ENCODE assay signal across 1 cellular context in the genomic region with DNA sequence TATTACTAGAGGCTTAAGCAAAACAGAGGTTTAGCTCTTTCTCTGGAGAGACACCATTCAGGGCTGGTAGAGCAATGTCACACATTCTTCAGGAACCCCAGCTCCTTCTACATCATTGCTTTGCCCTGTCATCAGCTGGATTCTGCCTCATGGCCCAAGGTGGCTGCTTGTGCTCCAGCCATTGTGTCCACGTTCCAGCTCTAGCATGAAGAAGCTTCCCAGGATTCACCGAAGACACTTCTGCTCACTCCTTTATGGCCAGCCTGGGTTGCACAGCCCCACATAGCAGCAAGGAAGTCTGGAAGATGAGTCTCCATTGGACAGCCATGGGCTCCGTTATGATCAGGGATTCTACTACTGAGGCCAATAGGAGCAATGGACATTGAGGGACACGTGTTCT.
TF ChIP-seq lines count a peak whose summit lies in the region.

No MANE protein-coding gene starts in this region.

TF ChIP-seq in GM12878, 131 proteins besides CTCF, POLR2A, EP300 and RAD21:
- no peak for TF ChIP-seq FOXK2 (IDR thresholded peaks at IDR 0.05)
- peak; percentile 89 for TF ChIP-seq SMARCA5 (IDR thresholded peaks at IDR 0.05)
- TF ChIP-seq ZNF217 (IDR thresholded peaks at IDR 0.05): 0 out of 2 replicates have a peak, but pooled peaks have one; percentile 54
- TF ChIP-seq RUNX3 (IDR thresholded peaks at IDR 0.05; ENCODE audit: low read length): 0 out of 2 replicates have a peak, but pooled peaks have one; percentile 11
- TF ChIP-seq, protein P1, sequence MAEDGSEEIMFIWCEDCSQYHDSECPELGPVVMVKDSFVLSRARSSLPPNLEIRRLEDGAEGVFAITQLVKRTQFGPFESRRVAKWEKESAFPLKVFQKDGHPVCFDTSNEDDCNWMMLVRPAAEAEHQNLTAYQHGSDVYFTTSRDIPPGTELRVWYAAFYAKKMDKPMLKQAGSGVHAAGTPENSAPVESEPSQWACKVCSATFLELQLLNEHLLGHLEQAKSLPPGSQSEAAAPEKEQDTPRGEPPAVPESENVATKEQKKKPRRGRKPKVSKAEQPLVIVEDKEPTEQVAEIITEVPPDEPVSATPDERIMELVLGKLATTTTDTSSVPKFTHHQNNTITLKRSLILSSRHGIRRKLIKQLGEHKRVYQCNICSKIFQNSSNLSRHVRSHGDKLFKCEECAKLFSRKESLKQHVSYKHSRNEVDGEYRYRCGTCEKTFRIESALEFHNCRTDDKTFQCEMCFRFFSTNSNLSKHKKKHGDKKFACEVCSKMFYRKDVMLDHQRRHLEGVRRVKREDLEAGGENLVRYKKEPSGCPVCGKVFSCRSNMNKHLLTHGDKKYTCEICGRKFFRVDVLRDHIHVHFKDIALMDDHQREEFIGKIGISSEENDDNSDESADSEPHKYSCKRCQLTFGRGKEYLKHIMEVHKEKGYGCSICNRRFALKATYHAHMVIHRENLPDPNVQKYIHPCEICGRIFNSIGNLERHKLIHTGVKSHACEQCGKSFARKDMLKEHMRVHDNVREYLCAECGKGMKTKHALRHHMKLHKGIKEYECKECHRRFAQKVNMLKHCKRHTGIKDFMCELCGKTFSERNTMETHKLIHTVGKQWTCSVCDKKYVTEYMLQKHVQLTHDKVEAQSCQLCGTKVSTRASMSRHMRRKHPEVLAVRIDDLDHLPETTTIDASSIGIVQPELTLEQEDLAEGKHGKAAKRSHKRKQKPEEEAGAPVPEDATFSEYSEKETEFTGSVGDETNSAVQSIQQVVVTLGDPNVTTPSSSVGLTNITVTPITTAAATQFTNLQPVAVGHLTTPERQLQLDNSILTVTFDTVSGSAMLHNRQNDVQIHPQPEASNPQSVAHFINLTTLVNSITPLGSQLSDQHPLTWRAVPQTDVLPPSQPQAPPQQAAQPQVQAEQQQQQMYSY (CRISPR knock-in tag; IDR thresholded peaks at IDR 0.05): no peak
- TF ChIP-seq IKZF1 (conservative IDR thresholded peaks at IDR 0.05): no peak
TF ChIP-seq in GM12878: peak in this region for 3.
